1 cellular context compared by ENCODE assay signal in genomic region chr11:22780914-22781593, GRCh38.
A peak's percentile ranks its signal among the peaks of the same experiment; 100 is the strongest.
TF ChIP-seq lines count a peak whose summit lies in the region.

No MANE protein-coding gene starts in this region.

TF ChIP-seq in GM12878, 131 proteins besides CTCF, POLR2A, EP300 and RAD21 (continued from another document and continues in another):
- TF ChIP-seq ZBTB40 (IDR thresholded peaks at IDR 0.05; ENCODE audit: borderline replicate concordance): peak; percentile 47; the same call in 1 of the 2 replicates
- TF ChIP-seq HSF1 (IDR thresholded peaks at IDR 0.05; ENCODE audit: low read depth, low read length): no peak
- TF ChIP-seq ZBTB4 (CRISPR knock-in tag; IDR thresholded peaks at IDR 0.05): no peak
- no peak for TF ChIP-seq CREM (IDR thresholded peaks at IDR 0.05; ENCODE audit: low read depth)
- TF ChIP-seq PAX8 (IDR thresholded peaks at IDR 0.05): 0 out of 2 replicates have a peak, but pooled peaks have one; percentile 65
- peak; percentile 19; the same call in 1 of the 3 replicates for TF ChIP-seq POU2F2 (IDR thresholded peaks at IDR 0.05; ENCODE audit: borderline replicate concordance, low read depth, low read length)
- TF ChIP-seq GABPA (IDR thresholded peaks at IDR 0.05; ENCODE audit: low read depth): 0 out of 2 replicates have a peak, but pooled peaks have one; percentile 51
- peak; percentile 48; the same call in 1 of the 2 replicates for TF ChIP-seq ATF7 (IDR thresholded peaks at IDR 0.05; ENCODE audit: low read depth)
- TF ChIP-seq TARDBP (IDR thresholded peaks at IDR 0.05; ENCODE audit: borderline replicate concordance): no peak
- no peak for TF ChIP-seq CUX1 (IDR thresholded peaks at IDR 0.05; ENCODE audit: insufficient replicate concordance, low read depth, low read length)
- TF ChIP-seq YBX1 (IDR thresholded peaks at IDR 0.05): no peak
- no peak for TF ChIP-seq ZSCAN29 (IDR thresholded peaks at IDR 0.05)
- TF ChIP-seq MLLT1 (IDR thresholded peaks at IDR 0.05): 0 out of 2 replicates have a peak, but pooled peaks have one; percentile 24
- TF ChIP-seq CEBPZ (IDR thresholded peaks at IDR 0.05; ENCODE audit: low read depth, low read length): no peak
- TF ChIP-seq STAT1 (conservative IDR thresholded peaks at IDR 0.05): no peak
- TF ChIP-seq MEF2A (IDR thresholded peaks at IDR 0.05; ENCODE audit: insufficient read depth, low read depth, low read length): no peak
- no peak for TF ChIP-seq NFYA (IDR thresholded peaks at IDR 0.05; ENCODE audit: borderline replicate concordance, low read depth, low read length)
- TF ChIP-seq SMC3 (IDR thresholded peaks at IDR 0.05; ENCODE audit: borderline replicate concordance, low read length): no peak
- no peak for TF ChIP-seq E2F4 (IDR thresholded peaks at IDR 0.05; ENCODE audit: low read depth, low read length)
- TF ChIP-seq CREB1 (IDR thresholded peaks at IDR 0.05; ENCODE audit: low read depth): no peak
- 0 out of 2 replicates have a peak, but pooled peaks have one; percentile 29 for TF ChIP-seq ZNF592 (IDR thresholded peaks at IDR 0.05)
- no peak for TF ChIP-seq IRF4 (IDR thresholded peaks at IDR 0.05; ENCODE audit: low read depth, low read length)
- TF ChIP-seq BRCA1 (IDR thresholded peaks at IDR 0.05; ENCODE audit: low read depth, low read length): no peak
